10 cellular contexts compared by ENCODE assay signal in the genomic region with DNA sequence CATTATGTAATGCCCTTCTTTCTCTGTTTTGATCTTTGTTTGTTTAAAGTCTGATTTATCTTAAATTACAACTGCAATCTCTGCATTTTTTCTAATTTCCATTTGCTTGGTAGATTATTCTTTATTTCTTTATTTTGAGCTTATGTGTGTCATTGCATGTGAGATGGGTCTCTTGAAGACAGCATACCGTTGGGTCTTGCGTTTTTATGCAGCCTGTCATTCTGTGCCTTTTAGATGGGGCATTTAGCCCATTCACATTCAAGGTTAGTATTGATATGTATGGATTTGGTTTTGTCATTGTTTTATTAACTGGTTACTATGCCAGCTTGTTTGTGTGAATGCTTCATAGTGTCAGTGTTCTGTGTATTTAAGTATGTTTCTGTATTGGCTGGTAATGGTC.
"Had no signal": no experiment of that assay in that cellular context is flagged by ENCODE, and none has a peak within 500 bp of the region (broad histone marks: within the 10 kb centered on the region; RNA-seq: fewer than 3 reads in every experiment).

No MANE protein-coding gene starts in this region.

- H3K4me3 ChIP-seq: GM23248, GM23338, HAP-1 had no signal

- H3K4me2 ChIP-seq: GM23338 had no signal

- H3K4me1 ChIP-seq: HAP-1 had no signal

- H3K36me3 ChIP-seq: HAP-1 had no signal

- H3K27ac Mint-ChIP-seq: GM23338, H9, HFFc6 had no signal

- ATAC-seq: GM23338, HCT116 had no signal

- FAIRE-seq: H1, H54 had no signal

- H2AFZ ChIP-seq: GM23248, GM23338 had no signal

- H3K9me3 ChIP-seq: HAP-1 had no signal

- DNase-seq: GOT3, H7, H9, HFFc6 had no signal

- H3K27ac ChIP-seq: GM23248 had no signal

- H3K4me3 Mint-ChIP-seq: GM23338, H9, HFFc6 had no signal

- H3K9ac ChIP-seq: GM23248 had no signal
